ENCODE assay signal across 16 cellular contexts in the genomic region with DNA sequence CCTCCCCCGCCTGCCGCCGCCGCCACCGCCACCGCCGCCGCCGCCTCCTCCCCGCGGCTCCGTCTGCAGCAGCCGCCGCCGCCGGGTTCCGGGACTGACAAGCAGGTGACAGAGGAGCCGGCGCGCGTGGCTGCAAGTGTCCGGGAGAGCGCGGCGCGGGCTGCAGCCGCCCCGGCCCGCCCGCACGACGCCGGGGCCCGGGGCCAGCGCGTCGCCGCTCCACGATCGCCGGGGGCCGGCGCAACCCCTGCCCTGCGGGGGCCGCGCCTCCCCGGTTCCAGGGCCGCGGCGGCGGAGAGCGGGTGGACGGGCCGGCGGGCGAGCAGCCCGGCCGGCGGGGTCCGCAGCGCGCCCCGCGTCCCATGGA. TPM values are rescaled to one million over a fixed set of nuclear protein-coding genes. Genes with fewer than 3 reads are reported as not detected.
DNase-seq lines count a peak whose midpoint lies in the region; ATAC-seq and TF ChIP-seq lines count a peak whose summit lies in the region.
"Had no signal": no experiment of that assay in that cellular context is flagged by ENCODE, and none has a peak within 500 bp of the region (broad histone marks: within the 10 kb centered on the region; RNA-seq: fewer than 3 reads in every experiment).

No MANE protein-coding gene starts in this region.

- no peaks in the 10 kb centered on the region for H3K79me2 ChIP-seq in neural progenitor cell (ENCODE audit: low read depth)

- TF ChIP-seq CTCF in GM13977 (IDR thresholded peaks at IDR 0.05; ENCODE audit: extremely low read depth, insufficient read depth, missing control alignments), result no peak
- TF ChIP-seq CTCF in brain (conservative IDR thresholded peaks at IDR 0.05), result no peak
- TF ChIP-seq CTCF in neural progenitor cell (IDR thresholded peaks at IDR 0.05), result no peak
- TF ChIP-seq CTCF in vagina (IDR thresholded peaks at IDR 0.05), result no peak

- no peak for TF ChIP-seq POLR2A in vagina (IDR thresholded peaks at IDR 0.05)
- no peak for TF ChIP-seq POLR2A in GM18505 (IDR thresholded peaks at IDR 0.05; ENCODE audit: borderline replicate concordance, extremely low read depth, insufficient read depth, insufficient read length)

- H3K9me3 Mint-ChIP-seq in brain, result no peaks in the 10 kb centered on the region
- no peaks in the 10 kb centered on the region for H3K9me3 Mint-ChIP-seq in neural progenitor cell
- H3K9me3 Mint-ChIP-seq: activated CD8-positive, alpha-beta T cell treated with anti-CD3 and anti-CD28 coated beads for 36 hours; T-helper 2 cell treated with Interferon-gamma antibody and Interleukin-4, amounts not matched to agents 5 μg/mL and 100 μg/mL, for 36 hours had no signal

- H3K4me3 Mint-ChIP-seq in brain (peak overlapping the region in 3 of 5 experiments; percentile 78 to 85 (median 83)), neural progenitor cell (peak overlapping the region; percentile 93)

- H3K9me3 ChIP-seq in neural progenitor cell (ENCODE audit: low read depth) (no peaks in the 10 kb centered on the region), vagina (no peaks in the 10 kb centered on the region)
- H3K9me3 ChIP-seq: ovary had no signal

- peaks cover 82% of the 10 kb centered on the region for H4K20me1 ChIP-seq in neural progenitor cell (ENCODE audit: low read depth)

- H3K36me3 ChIP-seq in neural progenitor cell, result no peaks in the 10 kb centered on the region
- H3K36me3 ChIP-seq in vagina, result no peaks in the 10 kb centered on the region
- H3K36me3 ChIP-seq: ovary had no signal

- no peak overlapping the region for H3K4me2 ChIP-seq in neural progenitor cell

- H3K27ac Mint-ChIP-seq in brain (no peak overlapping the region), neural progenitor cell (no peak overlapping the region)
- H3K27ac Mint-ChIP-seq: activated CD8-positive, alpha-beta T cell treated with anti-CD3 and anti-CD28 coated beads for 36 hours had no signal

- H3K27ac ChIP-seq in neural progenitor cell, result no peak overlapping the region
- H3K27ac ChIP-seq in vagina, result no peak overlapping the region
- H3K27ac ChIP-seq: epithelial cell of prostate, ovary had no signal

- in situ Hi-C loops in GM13977 (cut with MboI; ENCODE audit: low pct_unique_long_range_greater_than_20kb, low sequenced_read_pairs, unreplicated experiment), result no loop called here

- H3K4me1 ChIP-seq in neural progenitor cell (peaks cover 64% of the 10 kb centered on the region), vagina (peaks cover 44% of the 10 kb centered on the region)

- no peak overlapping the region for H3K4me3 ChIP-seq in neural progenitor cell
- peak overlapping the region in 1 of 2 donors; percentile 16 for H3K4me3 ChIP-seq in vagina
- H3K4me3 ChIP-seq: ovary had no signal

- H3K27me3 ChIP-seq in neural progenitor cell (peaks cover 99% of the 10 kb centered on the region), vagina (peaks cover 27% of the 10 kb centered on the region)
- H3K27me3 ChIP-seq: ovary had no signal

- H2AFZ ChIP-seq in neural progenitor cell (replicated peaks), result no peak overlapping the region

- peaks cover 50% of the 10 kb centered on the region for H3F3A ChIP-seq in neural progenitor cell (ENCODE audit: low read depth)

- no peak overlapping the region for H3K9ac ChIP-seq in neural progenitor cell

- intact Hi-C loops in vagina (cut with DNase I), result no loop called here

- peaks cover 90% of the 10 kb centered on the region for H3K27me3 Mint-ChIP-seq in brain
- peaks cover 66% of the 10 kb centered on the region for H3K27me3 Mint-ChIP-seq in neural progenitor cell (ENCODE audit: insufficient read depth, low read depth)

- peak; percentile 36 for DNase-seq in NCI-H2196 (lab: John Stamatoyannopoulos, UW; ENCODE audit: unreplicated experiment)
- DNase-seq in NCI-H2196 treated with DMSO at 0.1 percent for 48 hours (lab: John Stamatoyannopoulos, UW; ENCODE audit: unreplicated experiment), result no peak
- DNase-seq in GM13977 (ENCODE audit: low spot score), result peak; percentile 50
- peak; percentile 81 for DNase-seq in neural progenitor cell (ENCODE audit: low spot score)
- no peak for DNase-seq in vagina (ENCODE audit: extremely low spot score in 2 of 2)
- DNase-seq in NOMO-1 treated with dmso at 0.1 percent for 144 hours (lab: John Stamatoyannopoulos, UW; ENCODE audit: unreplicated experiment), result no peak
- DNase-seq: activated CD8-positive, alpha-beta T cell treated with anti-CD3 and anti-CD28 coated beads for 36 hours; activated effector memory CD4-positive, alpha-beta T cell treated with anti-CD3 and anti-CD28 coated beads, Interleukin-2, amount 50 U/mL, for 16 hours; DMS153; hippocampal formation; ovary had no signal

- no peak for ATAC-seq in GM18505 (IDR thresholded peaks at IDR 0.05; ENCODE audit: unreplicated experiment)
- ATAC-seq: activated CD8-positive, alpha-beta T cell treated with anti-CD3 and anti-CD28 coated beads for 36 hours had no signal

- no peaks in the 10 kb centered on the region for H3K36me3 Mint-ChIP-seq in brain
- H3K36me3 Mint-ChIP-seq in neural progenitor cell, result peaks cover 3% of the 10 kb centered on the region

- H3K4me1 Mint-ChIP-seq in brain (peaks cover 29% of the 10 kb centered on the region), neural progenitor cell (peaks cover 56% of the 10 kb centered on the region)

RNA-seq across cellular contexts. Expression of gene LMX1B, which starts 0.3 kb away (rescaled TPM):
- not detected for polyA plus RNA-seq in brain (ENCODE audit: insufficient read depth, low read depth, low replicate concordance)
- 0.19 and 0.50 TPM in 2 replicates for total RNA-seq in neural progenitor cell (ENCODE audit: low replicate concordance)
- not detected for total RNA-seq in vagina
- total RNA-seq: activated CD8-positive, alpha-beta T cell treated with anti-CD3 and anti-CD28 coated beads for 36 hours; IMR-90 had no signal
- polyA plus RNA-seq: IMR-90 had no signal

Comparison
In these comparisons a context has a peak if more than half of its experiments do, and no peak if none do; other contexts are left out.
1. DNase-seq: peak in NCI-H2196 (single experiment), GM13977 (single experiment) and neural progenitor cell (single experiment); none in NCI-H2196 treated with DMSO at 0.1 percent for 48 hours (single experiment), vagina (0 of 2) and NOMO-1 treated with dmso at 0.1 percent for 144 hours (single experiment).